Comparison of ENCODE assay signal across 9 cellular contexts in genomic region chr5:40484495-40484894, GRCh38.
A peak's percentile ranks its signal among the peaks of the same experiment; 100 is the strongest.
DNase-seq lines count a peak whose midpoint lies in the region; ATAC-seq lines count a peak whose summit lies in the region.
"Had no signal": no experiment of that assay in that cellular context is flagged by ENCODE, and none has a peak within 500 bp of the region (broad histone marks: within the 10 kb centered on the region; RNA-seq: fewer than 3 reads in every experiment).

No MANE protein-coding gene starts in this region.

- ATAC-seq in GM18858 (IDR thresholded peaks at IDR 0.05; ENCODE audit: unreplicated experiment) = peak; percentile 26
- ATAC-seq in GM21529 (IDR thresholded peaks at IDR 0.05; ENCODE audit: unreplicated experiment) = peak; percentile 55
- ATAC-seq in HG03432 (IDR thresholded peaks at IDR 0.05; ENCODE audit: unreplicated experiment) = peak; percentile 53
- ATAC-seq in activated naive CD8-positive, alpha-beta T cell treated with anti-CD3 and anti-CD28 coated beads, Interleukin-2, amount 10 ng/mL, durations not matched to agents 7 days and 5 days (ENCODE audit: low read depth) = peak; percentile 40
- ATAC-seq: PC-3 had no signal

- POLR2A ChIA-PET in activated naive CD8-positive, alpha-beta T cell treated with anti-CD3 and anti-CD28 coated beads, Interleukin-2, amount 10 ng/mL, durations not matched to agents 7 days and 5 days (lab: Charles Lee) = no interaction called here

- no peaks in the 10 kb centered on the region for H3K27me3 Mint-ChIP-seq in activated naive CD8-positive, alpha-beta T cell treated with anti-CD3 and anti-CD28 coated beads, Interleukin-2, amount 10 ng/mL, durations not matched to agents 7 days and 5 days

- no peaks in the 10 kb centered on the region for H3K9me3 Mint-ChIP-seq in activated naive CD8-positive, alpha-beta T cell treated with anti-CD3 and anti-CD28 coated beads, Interleukin-2, amount 10 ng/mL, durations not matched to agents 7 days and 5 days
- H3K9me3 Mint-ChIP-seq: neural crest cell had no signal

- DNase-seq in activated naive CD8-positive, alpha-beta T cell treated with anti-CD3 and anti-CD28 coated beads, Interleukin-2, amount 10 ng/mL, durations not matched to agents 7 days and 5 days = no peak
- DNase-seq in DMS79 treated with DMSO at 0.1 percent for 48 hours (lab: John Stamatoyannopoulos, UW) (no peak), DMS79 (lab: John Stamatoyannopoulos, UW) (no peak), NCI-H128 (lab: John Stamatoyannopoulos, UW; ENCODE audit: unreplicated experiment) (no peak)
- DNase-seq: PC-3 had no signal

- peak overlapping the region; percentile 51 for H3K27ac Mint-ChIP-seq in activated naive CD8-positive, alpha-beta T cell treated with anti-CD3 and anti-CD28 coated beads, Interleukin-2, amount 10 ng/mL, durations not matched to agents 7 days and 5 days

- H3K4me1 Mint-ChIP-seq in activated naive CD8-positive, alpha-beta T cell treated with anti-CD3 and anti-CD28 coated beads, Interleukin-2, amount 10 ng/mL, durations not matched to agents 7 days and 5 days = peaks cover 39% of the 10 kb centered on the region
- H3K4me1 Mint-ChIP-seq: neural crest cell had no signal

- peaks cover 5% of the 10 kb centered on the region for H3K36me3 Mint-ChIP-seq in activated naive CD8-positive, alpha-beta T cell treated with anti-CD3 and anti-CD28 coated beads, Interleukin-2, amount 10 ng/mL, durations not matched to agents 7 days and 5 days

- peak overlapping the region; percentile 27 for H3K4me3 Mint-ChIP-seq in activated naive CD8-positive, alpha-beta T cell treated with anti-CD3 and anti-CD28 coated beads, Interleukin-2, amount 10 ng/mL, durations not matched to agents 7 days and 5 days
- H3K4me3 Mint-ChIP-seq: neural crest cell had no signal
